Comparison of ENCODE assay signal across 8 cellular contexts in the genomic region with DNA sequence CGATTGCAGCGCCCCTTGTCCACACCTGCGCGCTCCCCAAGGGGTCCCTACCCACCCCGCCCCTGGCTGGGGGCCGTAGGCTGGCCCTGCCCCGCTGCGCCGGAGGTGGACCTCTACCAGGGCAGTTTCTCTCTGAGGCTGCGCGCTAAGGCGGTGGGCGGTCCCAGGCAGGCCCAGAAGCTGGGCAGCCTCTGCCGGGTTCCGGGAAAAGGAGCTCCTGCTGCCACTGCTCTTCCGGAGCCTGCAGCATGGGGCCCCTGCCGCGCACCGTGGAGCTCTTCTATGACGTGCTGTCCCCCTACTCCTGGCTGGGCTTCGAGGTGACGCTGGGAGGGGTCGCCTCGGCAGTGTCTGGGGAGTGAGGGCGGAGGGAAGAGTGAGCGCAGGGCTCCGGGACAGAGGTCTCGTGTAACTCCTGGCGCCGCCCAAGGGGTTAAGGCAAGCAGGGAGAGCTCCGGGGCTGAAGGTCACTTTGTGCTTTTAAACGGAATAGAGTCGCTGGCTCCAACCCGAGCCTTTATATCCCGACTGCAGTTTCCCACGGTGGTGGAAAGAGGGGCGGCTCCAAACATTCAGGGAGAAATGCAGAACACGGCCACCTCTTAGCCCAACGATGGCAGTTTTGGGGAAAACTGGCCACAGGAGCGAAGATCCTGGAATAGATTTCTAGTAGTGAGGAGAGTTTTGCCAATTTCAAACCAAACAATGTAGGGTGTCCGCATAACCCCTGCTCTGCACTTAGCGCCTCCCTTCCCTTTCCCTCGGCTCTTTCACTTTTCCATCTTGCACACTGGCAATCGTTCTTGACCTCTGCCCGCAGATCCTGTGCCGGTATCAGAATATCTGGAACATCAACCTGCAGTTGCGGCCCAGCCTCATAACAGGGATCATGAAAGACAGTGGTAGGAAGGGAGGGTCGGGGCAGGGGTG. TPM values are rescaled to one million over a fixed set of nuclear protein-coding genes. Genes with fewer than 3 reads are reported as not detected.
DNase-seq lines count a peak whose midpoint lies in the region; ATAC-seq and TF ChIP-seq lines count a peak whose summit lies in the region.

A gene (plus strand): TSS at position 176 of the 930 bp plus-strand sequence. CDS start 73 bp downstream, at position 249.

- peaks cover 8% of the 10 kb centered on the region; the same call in 1 of the 2 replicates for H3K36me3 ChIP-seq in HUES48 (ENCODE audit: control insufficient read depth, insufficient read depth, low read length)

- DNase-seq in DMS 273 treated with DMSO at 0.1 percent for 48 hours (lab: John Stamatoyannopoulos, UW) (peak; percentile 39), RPMI7951 (ENCODE audit: low read depth) (peak; percentile 68), fibroblast of mammary gland (ENCODE audit: low read depth) (peak; percentile 51), natural killer cell (peak; percentile 64)
- peak; percentile 83 for DNase-seq in stimulated activated naive CD4-positive, alpha-beta T cell treated with Interleukin-2 at 50 U/mL for 16 hours (lab: John Stamatoyannopoulos, UW)

- no peak for TF ChIP-seq CTCF in fibroblast of mammary gland (conservative IDR thresholded peaks at IDR 0.05; ENCODE audit: control insufficient read depth, insufficient read depth, low read depth, low read length)
- TF ChIP-seq CTCF in natural killer cell (IDR thresholded peaks at IDR 0.05), result no peak

- H3K36me3 Mint-ChIP-seq in activated T-helper 17 cell treated with anti-CD3 and anti-CD28 coated beads, Interleukin-2, amount 50 U/mL, for 72 hours (ENCODE audit: low read depth), result peaks cover 53% of the 10 kb centered on the region
- H3K36me3 Mint-ChIP-seq in natural killer cell, result no peaks in the 10 kb centered on the region

- H3K9ac ChIP-seq in HUES48 (ENCODE audit: low read depth, low read length), result peak within 1 kb of the TSS; percentile 55

- H3K4me3 ChIP-seq in HUES48 (ENCODE audit: low read depth, low read length), result peak within 1 kb of the TSS; percentile 86
- H3K4me3 ChIP-seq in fibroblast of mammary gland (ENCODE audit: control insufficient read depth, low read depth, low read length), result peak within 1 kb of the TSS; percentile 89

- H3K4me1 Mint-ChIP-seq in activated T-helper 17 cell treated with anti-CD3 and anti-CD28 coated beads, Interleukin-2, amount 50 U/mL, for 72 hours, result peaks cover 30% of the 10 kb centered on the region
- peaks cover 29 to 34% of the 10 kb centered on the region in 2 donors for H3K4me1 Mint-ChIP-seq in natural killer cell

- no peaks in the 10 kb centered on the region for H3K27me3 ChIP-seq in HUES48 (ENCODE audit: control insufficient read depth, insufficient read depth, low read length)

- H3K27ac Mint-ChIP-seq in activated T-helper 17 cell treated with anti-CD3 and anti-CD28 coated beads, Interleukin-2, amount 50 U/mL, for 72 hours, result peak within 1 kb of the TSS; percentile 97
- peak within 1 kb of the TSS; percentile 74 to 93 for H3K27ac Mint-ChIP-seq in natural killer cell

- peak within 1 kb of the TSS; percentile 98 for H3K4me3 Mint-ChIP-seq in activated T-helper 17 cell treated with anti-CD3 and anti-CD28 coated beads, Interleukin-2, amount 50 U/mL, for 72 hours
- H3K4me3 Mint-ChIP-seq in natural killer cell, result peak within 1 kb of the TSS; percentile 95

- no peaks in the 10 kb centered on the region for H3K9me3 ChIP-seq in HUES48 (ENCODE audit: control insufficient read depth, insufficient read depth, low read length)

- no peaks in the 10 kb centered on the region for H3K9me3 Mint-ChIP-seq in activated T-helper 17 cell treated with anti-CD3 and anti-CD28 coated beads, Interleukin-2, amount 50 U/mL, for 72 hours
- H3K9me3 Mint-ChIP-seq in natural killer cell, result no peaks in the 10 kb centered on the region

- no peaks in the 10 kb centered on the region for H3K4me1 ChIP-seq in HUES48 (ENCODE audit: control insufficient read depth, insufficient read depth, low read length)

- peak; percentile 95 for ATAC-seq in GM21390 (IDR thresholded peaks at IDR 0.05; ENCODE audit: unreplicated experiment)
- ATAC-seq in activated T-helper 17 cell treated with anti-CD3 and anti-CD28 coated beads, Interleukin-2, amount 50 U/mL, for 72 hours (replicated peaks), result peak; percentile 97
- peak; percentile 97 to 99 (median 98) for ATAC-seq in natural killer cell

- H3K27me3 Mint-ChIP-seq in activated T-helper 17 cell treated with anti-CD3 and anti-CD28 coated beads, Interleukin-2, amount 50 U/mL, for 72 hours, result no peaks in the 10 kb centered on the region
- no peaks in the 10 kb centered on the region for H3K27me3 Mint-ChIP-seq in natural killer cell (ENCODE audit: low read depth in 2 of 2)

- H3K27ac ChIP-seq in HUES48 (ENCODE audit: low read depth, low read length), result peak within 1 kb of the TSS; percentile 71

- intact Hi-C loops in natural killer cell (cut with micrococcal nuclease), result no loop called here

RNA-seq across cellular contexts. Expression of the gene that starts here (rescaled TPM):
- 96.1 and 111 TPM in 2 replicates for total RNA-seq in RPMI7951 (2014; rRNA removed; shearing (Covaris generic))
- 100 to 1,000 TPM; 214 to 269 TPM for total RNA-seq in activated T-helper 17 cell treated with anti-CD3 and anti-CD28 coated beads, Interleukin-2, amount 50 U/mL, for 72 hours
- total RNA-seq in natural killer cell, result 100 to 1,000 TPM; 159 to 215 (median 181) TPM

Comparison
In these comparisons a context has a peak if more than half of its experiments do, and no peak if none do; other contexts are left out.
1. Peak in every context shown above with its lines: DNase-seq, ATAC-seq, H3K4me3 ChIP-seq and H3K27ac ChIP-seq.